ENCODE assay signal across 24 cellular contexts in the genomic region with DNA sequence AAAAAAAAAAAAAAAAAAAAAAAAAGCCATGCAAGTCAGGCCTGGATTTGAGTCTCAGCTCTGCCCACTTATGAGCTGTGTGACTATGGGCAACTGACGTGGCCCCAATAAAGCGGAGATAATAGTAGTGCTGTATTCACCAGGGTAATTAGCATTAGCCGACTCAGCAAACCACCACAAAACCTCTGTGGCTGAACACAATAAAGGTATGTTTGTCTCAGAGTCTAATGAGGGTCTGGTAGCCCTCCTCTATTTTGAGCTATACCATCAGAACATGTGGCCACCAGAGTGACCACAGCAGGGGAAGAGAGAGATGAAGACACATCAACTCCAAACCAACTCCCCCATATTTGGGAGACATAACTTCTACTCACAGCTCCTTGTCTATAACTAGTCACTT. TPM values are rescaled to one million over a fixed set of nuclear protein-coding genes. Genes with fewer than 3 reads are reported as not detected.
DNase-seq lines count a peak whose midpoint lies in the region; ATAC-seq and TF ChIP-seq lines count a peak whose summit lies in the region.
"Had no signal": no experiment of that assay in that cellular context is flagged by ENCODE, and none has a peak within 500 bp of the region (broad histone marks: within the 10 kb centered on the region; RNA-seq: fewer than 3 reads in every experiment).

No MANE protein-coding gene starts in this region.

- H3K27ac Mint-ChIP-seq in activated CD8-positive, alpha-beta memory T cell treated with anti-CD3 and anti-CD28 coated beads, Interleukin-2, amount 10 ng/mL, durations not matched to agents 7 days and 5 days, result peak overlapping the region; percentile 11
- H3K27ac Mint-ChIP-seq in neural crest cell (ENCODE audit: unreplicated experiment), result peak overlapping the region; percentile 47
- H3K27ac Mint-ChIP-seq: CD4-positive, CD25-positive, alpha-beta regulatory T cell; H9; IgD-negative memory B cell had no signal

- H3K27ac ChIP-seq in ascending aorta, result no peak overlapping the region
- H3K27ac ChIP-seq: 22Rv1, PC-9, SJCRH30 had no signal

- ATAC-seq in activated CD8-positive, alpha-beta memory T cell treated with anti-CD3 and anti-CD28 coated beads, Interleukin-2, amount 10 ng/mL, durations not matched to agents 7 days and 5 days, result no peak
- ATAC-seq: Right ventricle myocardium inferior, SK-N-SH treated with all-trans-retinoic acid at 6 μM for 48 hours had no signal

- DNase-seq in activated CD8-positive, alpha-beta memory T cell treated with anti-CD3 and anti-CD28 coated beads, Interleukin-2, amount 10 ng/mL, durations not matched to agents 7 days and 5 days, result no peak
- DNase-seq in activated CD8-positive, alpha-beta memory T cell treated with anti-CD3 and anti-CD28 coated beads, Interleukin-2, amount 50 U/mL, for 48 hours, result no peak
- DNase-seq in neural crest cell (ENCODE audit: low read depth, low spot score), result no peak
- no peak for DNase-seq in ascending aorta (ENCODE audit: low spot score in 2 of 2)
- DNase-seq: ACHN; BE2C; CD4-positive, CD25-positive, alpha-beta regulatory T cell; DMS153; DND-41; H9; NCI-H1048; NCI-H1417; NCI-H1694; NCI-H2029 treated with DMSO at 0.1 percent for 48 hours; NCI-H446 treated with DMSO at 0.1 percent for 48 hours; NCI-H526; NCI-H82; NK-92 treated with Interleukin-12 subunit alpha and Interleukin-12 subunit beta, amount 100 ng/mL, for 24 hours; PC-9; SJCRH30 had no signal

- H3K4me1 ChIP-seq in ascending aorta, result no peaks in the 10 kb centered on the region
- H3K4me1 ChIP-seq: BE2C had no signal

- peaks cover 10% of the 10 kb centered on the region for H3K4me1 Mint-ChIP-seq in activated CD8-positive, alpha-beta memory T cell treated with anti-CD3 and anti-CD28 coated beads, Interleukin-2, amount 10 ng/mL, durations not matched to agents 7 days and 5 days
- peaks cover 5% of the 10 kb centered on the region for H3K4me1 Mint-ChIP-seq in neural crest cell

- intact Hi-C loops in ascending aorta (cut with DNase I), result no loop called here

- no peaks in the 10 kb centered on the region for H3K27me3 Mint-ChIP-seq in activated CD8-positive, alpha-beta memory T cell treated with anti-CD3 and anti-CD28 coated beads, Interleukin-2, amount 10 ng/mL, durations not matched to agents 7 days and 5 days
- H3K27me3 Mint-ChIP-seq in neural crest cell (ENCODE audit: low read depth), result no peaks in the 10 kb centered on the region
- H3K27me3 Mint-ChIP-seq: CD4-positive, CD25-positive, alpha-beta regulatory T cell; IgD-negative memory B cell had no signal

- H3K36me3 ChIP-seq in ascending aorta, result peaks cover 7 to 11% of the 10 kb centered on the region in 2 donors
- H3K36me3 ChIP-seq: BE2C, SJCRH30 had no signal

- H3K27me3 ChIP-seq in ascending aorta, result no peaks in the 10 kb centered on the region
- H3K27me3 ChIP-seq: BE2C, SJCRH30 had no signal

- no peak overlapping the region for H3K4me3 ChIP-seq in ascending aorta
- H3K4me3 ChIP-seq: PC-9, SJCRH30 had no signal

- CTCF ChIA-PET in activated CD8-positive, alpha-beta memory T cell treated with anti-CD3 and anti-CD28 coated beads, Interleukin-2, amount 10 ng/mL, durations not matched to agents 7 days and 5 days (lab: Charles Lee), result interaction anchor here (0.6 to 2.6 kb wide), 6 partner anchors 49 to 274 kb away, joined by 3 to 13 read pairs (median 4); a partner anchor contains a TSS

- H3K4me3 Mint-ChIP-seq in activated CD8-positive, alpha-beta memory T cell treated with anti-CD3 and anti-CD28 coated beads, Interleukin-2, amount 10 ng/mL, durations not matched to agents 7 days and 5 days, result no peak overlapping the region
- no peak overlapping the region for H3K4me3 Mint-ChIP-seq in neural crest cell
- H3K4me3 Mint-ChIP-seq: CD4-positive, CD25-positive, alpha-beta regulatory T cell; H9; IgD-negative memory B cell had no signal

- no peaks in the 10 kb centered on the region for H3K36me3 Mint-ChIP-seq in activated CD8-positive, alpha-beta memory T cell treated with anti-CD3 and anti-CD28 coated beads, Interleukin-2, amount 10 ng/mL, durations not matched to agents 7 days and 5 days
- no peaks in the 10 kb centered on the region for H3K36me3 Mint-ChIP-seq in neural crest cell (ENCODE audit: low read depth)

- TF ChIP-seq CTCF in neural crest cell (conservative IDR thresholded peaks at IDR 0.05) (no peak), ascending aorta (IDR thresholded peaks at IDR 0.05) (no peak)

- no peaks in the 10 kb centered on the region for H3K9me3 Mint-ChIP-seq in activated CD8-positive, alpha-beta memory T cell treated with anti-CD3 and anti-CD28 coated beads, Interleukin-2, amount 10 ng/mL, durations not matched to agents 7 days and 5 days (ENCODE audit: low read depth)
- no peaks in the 10 kb centered on the region for H3K9me3 Mint-ChIP-seq in neural crest cell
- H3K9me3 Mint-ChIP-seq: CD4-positive, CD25-positive, alpha-beta regulatory T cell; H9; IgD-negative memory B cell had no signal

- H3K9me3 ChIP-seq in ascending aorta, result no peaks in the 10 kb centered on the region
- H3K9me3 ChIP-seq: BE2C, SJCRH30 had no signal

RNA-seq across cellular contexts. Expression of a gene that starts 15.9 kb away (rescaled TPM):
- 10 to 100 TPM; 11.8 to 12.1 TPM for total RNA-seq in activated CD8-positive, alpha-beta memory T cell treated with anti-CD3 and anti-CD28 coated beads, Interleukin-2, amount 10 ng/mL, durations not matched to agents 7 days and 5 days
- 17.1 and 20.7 TPM in 2 replicates for total RNA-seq in neural crest cell
- 1.8 TPM for total RNA-seq in ascending aorta

RNA-seq across cellular contexts. Expression of a gene that starts 16.2 kb away (rescaled TPM):
- total RNA-seq in activated CD8-positive, alpha-beta memory T cell treated with anti-CD3 and anti-CD28 coated beads, Interleukin-2, amount 10 ng/mL, durations not matched to agents 7 days and 5 days, result 10 to 100 TPM; 47.6 to 57.2 TPM
- total RNA-seq in neural crest cell (56.9 and 64.1 TPM in 2 replicates), ascending aorta (74.9 TPM)

RNA-seq across cellular contexts. Expression of a gene that starts 30.2 kb away (rescaled TPM):
- 10 to 100 TPM; 22.3 to 34.2 TPM for total RNA-seq in activated CD8-positive, alpha-beta memory T cell treated with anti-CD3 and anti-CD28 coated beads, Interleukin-2, amount 10 ng/mL, durations not matched to agents 7 days and 5 days
- total RNA-seq in neural crest cell (33.4 and 35.0 TPM in 2 replicates), ascending aorta (10.2 TPM)

RNA-seq across cellular contexts. Expression of a gene that starts 30.6 kb away (rescaled TPM):
- 10 to 100 TPM; 29.8 to 41.1 TPM for total RNA-seq in activated CD8-positive, alpha-beta memory T cell treated with anti-CD3 and anti-CD28 coated beads, Interleukin-2, amount 10 ng/mL, durations not matched to agents 7 days and 5 days
- 50.8 and 51.0 TPM in 2 replicates for total RNA-seq in neural crest cell
- total RNA-seq in ascending aorta, result 11.4 TPM

RNA-seq across cellular contexts. Expression of a gene that starts 48.3 kb away (rescaled TPM):
- total RNA-seq in activated CD8-positive, alpha-beta memory T cell treated with anti-CD3 and anti-CD28 coated beads, Interleukin-2, amount 10 ng/mL, durations not matched to agents 7 days and 5 days, result 10 to 100 TPM; 19.3 to 26.1 TPM
- total RNA-seq in neural crest cell, result 43.0 and 45.6 TPM in 2 replicates
- 16.6 TPM for total RNA-seq in ascending aorta
